23 cellular contexts compared by ENCODE assay signal in genomic region chr4:88187766-88188165, GRCh38. TPM values are rescaled to one million over a fixed set of nuclear protein-coding genes. Genes with fewer than 3 reads are reported as not detected.
DNase-seq lines count a peak whose midpoint lies in the region; ATAC-seq and TF ChIP-seq lines count a peak whose summit lies in the region.
"Had no signal": no experiment of that assay in that cellular context is flagged by ENCODE, and none has a peak within 500 bp of the region (broad histone marks: within the 10 kb centered on the region; RNA-seq: fewer than 3 reads in every experiment).

No MANE protein-coding gene starts in this region.

- H3K18ac ChIP-seq in IMR-90 (ENCODE audit: low read depth, low read length): no peak overlapping the region

- in situ Hi-C loops in IMR-90 (cut with MboI; ENCODE audit: low sequenced_read_pairs): no loop called here

- H4K20me1 ChIP-seq in IMR-90 (ENCODE audit: insufficient read depth, low read length) (no peaks in the 10 kb centered on the region), osteoblast (ENCODE audit: insufficient read depth, low read length) (no peaks in the 10 kb centered on the region)
- H4K20me1 ChIP-seq: BLaER1 treated with 17β-estradiol and CSF1 and Interleukin-3, amounts not matched to agents 10 nM and 100 nM had no signal

- no peaks in the 10 kb centered on the region for H3K4me1 ChIP-seq in IMR-90 (ENCODE audit: control insufficient read depth, insufficient read depth, low read length)
- no peaks in the 10 kb centered on the region for H3K4me1 ChIP-seq in osteoblast (ENCODE audit: insufficient read depth, low read length)
- H3K4me1 ChIP-seq: BE2C had no signal

- peak; percentile 20 for DNase-seq in AG08396 (ENCODE audit: low spot score)
- peak; percentile 66 for DNase-seq in IMR-90
- peak; percentile 31 for DNase-seq in foreskin melanocyte
- DNase-seq in osteoblast (ENCODE audit: insufficient read length, low spot score, missing footprints): peak; percentile 29
- no peak for DNase-seq in COLO829 (ENCODE audit: low spot score)
- no peak for DNase-seq in HPDE6-E6E7 (ENCODE audit: extremely low spot score)
- no peak for DNase-seq in stimulated activated naive CD4-positive, alpha-beta T cell treated with Interleukin-2 at 50 U/mL for 16 hours (lab: John Stamatoyannopoulos, UW)
- DNase-seq: AML-193; BE2C; Calu3; CD4-positive, alpha-beta T cell; CD8-positive, alpha-beta memory T cell; COR-L47; DMS53; DMS79 treated with DMSO at 0.1 percent for 48 hours; GDM1; GOT3; HCEC 1CT had no signal

- dilution Hi-C loops in IMR-90 (cut with HindIII; ENCODE audit: low sequenced_read_pairs, unreplicated experiment): no loop called here

- no peak overlapping the region for H4K5ac ChIP-seq in IMR-90 (ENCODE audit: low read depth, low read length)

- H4K91ac ChIP-seq in IMR-90 (ENCODE audit: insufficient read depth, low read depth, low read length): no peak overlapping the region

- H2AK9ac ChIP-seq in IMR-90 (replicated peaks; ENCODE audit: low read depth, low read length, poor library complexity): no peak overlapping the region

- H2BK5ac ChIP-seq in IMR-90 (ENCODE audit: low read depth, low read length, poor library complexity, severe bottlenecking): no peak overlapping the region

- no peak overlapping the region for H2BK20ac ChIP-seq in IMR-90 (ENCODE audit: low read depth, low read length)

- intact Hi-C loops in IMR-90 (cut with micrococcal nuclease): loop anchor here (5.0 kb wide), 1 partner anchor 50 kb away; no protein-coding TSS in a partner anchor

- ATAC-seq in IMR-90 (ENCODE audit: low read depth) (peak; percentile 56), GM18502 (IDR thresholded peaks at IDR 0.05; ENCODE audit: poor library complexity, unreplicated experiment) (no peak)
- ATAC-seq: GM12878 had no signal

- H4K8ac ChIP-seq in IMR-90 (ENCODE audit: low read depth in 2 of 2, low read length in 2 of 2): no peak overlapping the region

- no peak overlapping the region for H3K4ac ChIP-seq in IMR-90 (ENCODE audit: low read depth, low read length)

- no peak overlapping the region for H2BK120ac ChIP-seq in IMR-90 (ENCODE audit: low read depth, low read length)

- no peak overlapping the region for H3K23ac ChIP-seq in IMR-90 (ENCODE audit: low read depth, low read length)

- H3K79me2 ChIP-seq in osteoblast (ENCODE audit: insufficient read depth, low read length): no peaks in the 10 kb centered on the region

- no CpG with 5 or more reads among the region's 1 CpG for WGBS in IMR-90 (ENCODE audit: extremely low coverage in 2 of 2, insufficient read length in 1 of 2), 2 experiments

- POLR2A ChIA-PET in IMR-90 (lab: Charles Lee; ENCODE audit: unreplicated experiment): no interaction called here

- H3K36me3 ChIP-seq in IMR-90 (ENCODE audit: control insufficient read depth, insufficient read depth, low read length) (no peaks in the 10 kb centered on the region), osteoblast (ENCODE audit: insufficient read depth, low read length) (no peaks in the 10 kb centered on the region)
- H3K36me3 ChIP-seq: BE2C; BLaER1 treated with 17β-estradiol and CSF1 and Interleukin-3, amounts not matched to agents 10 nM and 100 nM had no signal

- H3K9me1 ChIP-seq in IMR-90 (ENCODE audit: insufficient read depth, low read length): no peaks in the 10 kb centered on the region

- no TSS peak for BruUV-seq in IMR-90 (replicated peaks; lab: Mats Ljungman, UMichigan)

- no peak overlapping the region for H3K56ac ChIP-seq in IMR-90 (ENCODE audit: extremely low read depth, insufficient read depth, low read length)

- H3K27ac ChIP-seq in IMR-90 (ENCODE audit: insufficient read depth, low read length) (no peak overlapping the region), osteoblast (ENCODE audit: low read depth, low read length) (no peak overlapping the region)
- H3K27ac ChIP-seq: 22Rv1; BLaER1 treated with 17β-estradiol and CSF1 and Interleukin-3, amounts not matched to agents 10 nM and 100 nM had no signal

- no peaks in the 10 kb centered on the region for H3K27me3 ChIP-seq in IMR-90 (ENCODE audit: control insufficient read depth, insufficient read depth, low read length)
- no peaks in the 10 kb centered on the region for H3K27me3 ChIP-seq in osteoblast (ENCODE audit: insufficient read depth, low read length)
- H3K27me3 ChIP-seq: BLaER1 treated with 17β-estradiol and CSF1 and Interleukin-3, amounts not matched to agents 10 nM and 100 nM had no signal

- TF ChIP-seq RAD21 in IMR-90 (IDR thresholded peaks at IDR 0.05; ENCODE audit: low read length): no peak

- H3K9ac ChIP-seq in IMR-90 (ENCODE audit: low read depth, low read length): no peak overlapping the region
- H3K9ac ChIP-seq: BLaER1 treated with 17β-estradiol and CSF1 and Interleukin-3, amounts not matched to agents 10 nM and 100 nM had no signal

- H3K14ac ChIP-seq in IMR-90 (replicated peaks; ENCODE audit: low read depth, low read length): no peak overlapping the region

- H3K4me2 ChIP-seq in IMR-90 (ENCODE audit: low read depth, low read length) (no peak overlapping the region), osteoblast (ENCODE audit: insufficient read depth, low read length) (no peak overlapping the region)
- H3K4me2 ChIP-seq: BLaER1 treated with 17β-estradiol and CSF1 and Interleukin-3, amounts not matched to agents 10 nM and 100 nM had no signal

- CTCF ChIA-PET in IMR-90 (lab: Yijun Ruan, JAX): no interaction called here

- no peak overlapping the region for H2BK15ac ChIP-seq in IMR-90 (ENCODE audit: low read depth, low read length)

- TF ChIP-seq POLR2A in IMR-90 (IDR thresholded peaks at IDR 0.05; ENCODE audit: low read depth, low read length): no peak

- H3K79me1 ChIP-seq in IMR-90 (ENCODE audit: low read depth in 1 of 2, low read length in 2 of 2): no peaks in the 10 kb centered on the region

- H2AFZ ChIP-seq in IMR-90 (replicated peaks; ENCODE audit: low read length, poor library complexity): no peak overlapping the region
- H2AFZ ChIP-seq in osteoblast (ENCODE audit: low read length): no peak overlapping the region

- no peak overlapping the region for H2AK5ac ChIP-seq in IMR-90 (ENCODE audit: low read depth, low read length)

- H3K9me3 ChIP-seq in IMR-90 (ENCODE audit: control insufficient read depth, insufficient read depth, low read length) (no peaks in the 10 kb centered on the region), osteoblast (ENCODE audit: low read depth, low read length) (no peaks in the 10 kb centered on the region)
- H3K9me3 ChIP-seq: BE2C had no signal

- TF ChIP-seq CTCF in IMR-90 (conservative IDR thresholded peaks at IDR 0.05; ENCODE audit: low read depth, low read length) (no peak), osteoblast (IDR thresholded peaks at IDR 0.05; ENCODE audit: extremely low read depth, low read depth, low read length) (no peak)

- H3K4me3 ChIP-seq in IMR-90 (ENCODE audit: insufficient read depth, low read depth, low read length): no peak overlapping the region
- H3K4me3 ChIP-seq in osteoblast (ENCODE audit: insufficient read depth, low read length): no peak overlapping the region
- H3K4me3 ChIP-seq: BLaER1 treated with 17β-estradiol and CSF1 and Interleukin-3, amounts not matched to agents 10 nM and 100 nM; GM12878 had no signal

TF ChIP-seq in IMR-90, 13 proteins besides CTCF, POLR2A, EP300 and RAD21:
- TF ChIP-seq MAFK (IDR thresholded peaks at IDR 0.05; ENCODE audit: low read depth, low read length) (no peak), FOS (IDR thresholded peaks at IDR 0.05; ENCODE audit: low read depth, low read length) (no peak), RFX5 (IDR thresholded peaks at IDR 0.05; ENCODE audit: low read depth, low read length) (no peak), SMC3 (IDR thresholded peaks at IDR 0.05; ENCODE audit: low read depth, low read length) (no peak), BHLHE40 (IDR thresholded peaks at IDR 0.05; ENCODE audit: low read depth, low read length) (no peak), USF2 (IDR thresholded peaks at IDR 0.05; ENCODE audit: low read depth, low read length) (no peak), MAZ (IDR thresholded peaks at IDR 0.05; ENCODE audit: borderline replicate concordance, low read depth, low read length) (no peak), RCOR1 (IDR thresholded peaks at IDR 0.05; ENCODE audit: insufficient replicate concordance, low read length) (no peak), ELK1 (IDR thresholded peaks at IDR 0.05; ENCODE audit: borderline replicate concordance, low read depth, low read length) (no peak), CHD1 (IDR thresholded peaks at IDR 0.05; ENCODE audit: low read depth, low read length) (no peak)

RNA-seq across cellular contexts. Expression of gene ABCG2, which starts 29.3 kb away (rescaled TPM):
- total RNA-seq in IMR-90 (2012; rRNA removed) (1.1 and 1.4 TPM in 2 replicates), osteoblast (0.36 and 0.59 TPM in 2 replicates)
- polyA plus RNA-seq in IMR-90 (2012; rRNA removed): 0.27 and 0.50 TPM in 2 replicates
- polyA plus RNA-seq in IMR-90 (2012; cell fraction: cytosol; rRNA removed): 0.14 and 0.22 TPM in 2 replicates
- polyA plus RNA-seq in IMR-90 (2012; cell fraction: nucleus; rRNA removed; ENCODE audit: low replicate concordance): 0.15 and 0.34 TPM in 2 replicates
- total RNA-seq: CD4-positive, alpha-beta T cell had no signal
- polyA plus RNA-seq: CD14-positive monocyte had no signal

Comparison
In these comparisons a context has a peak if more than half of its experiments do, and no peak if none do; other contexts are left out.
1. DNase-seq: peak in AG08396 (single experiment), IMR-90 (single experiment), foreskin melanocyte (single experiment) and osteoblast (single experiment); none in COLO829 (single experiment), HPDE6-E6E7 (single experiment) and stimulated activated naive CD4-positive, alpha-beta T cell treated with Interleukin-2 at 50 U/mL for 16 hours (single experiment).